ENCODE assay signal across 16 cellular contexts in the genomic region with DNA sequence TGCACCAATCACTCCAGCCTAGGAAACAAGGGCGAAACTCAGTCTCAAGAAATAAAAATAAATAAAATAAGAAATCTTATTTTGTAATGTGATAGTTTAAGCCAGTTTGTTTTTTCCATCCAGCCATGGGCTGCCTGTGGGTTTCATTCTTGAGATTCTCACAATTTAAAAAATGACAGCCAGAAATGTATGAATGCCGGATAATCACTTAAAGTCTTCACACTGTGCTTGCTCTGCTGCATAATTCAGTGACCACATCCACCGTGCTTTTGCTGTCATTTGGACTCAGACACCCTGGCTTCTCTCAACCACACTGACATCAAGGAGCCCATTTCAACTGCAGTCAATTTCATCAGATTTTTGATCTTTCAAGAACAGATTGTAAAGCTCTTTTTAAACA.
"Had no signal": no experiment of that assay in that cellular context is flagged by ENCODE, and none has a peak within 500 bp of the region (broad histone marks: within the 10 kb centered on the region; RNA-seq: fewer than 3 reads in every experiment).

No MANE protein-coding gene starts in this region.

- H3K4me3 Mint-ChIP-seq: activated CD4-positive, alpha-beta T cell treated with anti-CD3 and anti-CD28 coated beads, Interleukin-2, amount 10 ng/mL, durations not matched to agents 7 days and 5 days; activated naive CD4-positive, alpha-beta T cell treated with anti-CD3 and anti-CD28 coated beads, Interleukin-2, amount 10 ng/mL, durations not matched to agents 7 days and 5 days; brain; dendritic cell treated with granulocyte-macrophage colony-stimulating factor and Interleukin-4, amounts not matched to agents 40 ng/mL and 50 ng/mL, for 4 days had no signal

- H3K27ac ChIP-seq: heart left ventricle, thoracic aorta, upper lobe of right lung had no signal

- H3K27me3 Mint-ChIP-seq: activated CD4-positive, alpha-beta T cell treated with anti-CD3 and anti-CD28 coated beads, Interleukin-2, amount 10 ng/mL, durations not matched to agents 7 days and 5 days; activated naive CD4-positive, alpha-beta T cell treated with anti-CD3 and anti-CD28 coated beads, Interleukin-2, amount 10 ng/mL, durations not matched to agents 7 days and 5 days had no signal

- H3K27ac Mint-ChIP-seq: activated CD4-positive, alpha-beta T cell treated with anti-CD3 and anti-CD28 coated beads, Interleukin-2, amount 10 ng/mL, durations not matched to agents 7 days and 5 days; activated naive CD4-positive, alpha-beta T cell treated with anti-CD3 and anti-CD28 coated beads, Interleukin-2, amount 10 ng/mL, durations not matched to agents 7 days and 5 days; activated T-helper 2 cell treated with anti-CD3 and anti-CD28 coated beads, Interferon-gamma antibody, Interleukin-2, Interleukin-4, amounts not matched to agents 10 μg/mL and 5 μg/mL and 100 μg/mL, durations not matched to agents 14 hours and 24 hours and 36 hours; dendritic cell treated with granulocyte-macrophage colony-stimulating factor and Interleukin-4, amounts not matched to agents 40 ng/mL and 50 ng/mL, for 4 days had no signal

- DNase-seq: activated CD4-positive, alpha-beta T cell treated with anti-CD3 and anti-CD28 coated beads, Interleukin-2, amount 10 ng/mL, durations not matched to agents 7 days and 5 days; activated naive CD4-positive, alpha-beta T cell treated with anti-CD3 and anti-CD28 coated beads, Interleukin-2, amount 10 ng/mL, durations not matched to agents 7 days and 5 days; activated T-cell treated with anti-CD3 and anti-CD28 coated beads, Interleukin-2, amount 50 U/mL, for 1 hour; central memory CD4-positive, alpha-beta T cell; effector memory CD4-positive, alpha-beta T cell; foreskin melanocyte; heart left ventricle; immature natural killer cell; stimulated activated CD4-positive, alpha-beta T cell treated with anti-CD3 and anti-CD28 coated beads, Interleukin-12 subunit alpha, Interleukin-12 subunit beta, amount 100 ng/mL, for 4 hours; stimulated activated CD4-positive, alpha-beta T cell treated with anti-CD3 and anti-CD28 coated beads, Interleukin-2, amount 100 ng/mL, for 24 hours; upper lobe of right lung had no signal

- H3K27me3 ChIP-seq: heart left ventricle, upper lobe of right lung had no signal

- H3K4me1 ChIP-seq: heart left ventricle, upper lobe of right lung had no signal

- ATAC-seq: heart left ventricle, sciatic nerve, upper lobe of right lung had no signal

- H3K36me3 ChIP-seq: heart left ventricle, thoracic aorta, upper lobe of right lung had no signal

- H3K4me3 ChIP-seq: heart left ventricle, thoracic aorta, upper lobe of right lung had no signal

- H3K9me3 Mint-ChIP-seq: activated CD4-positive, alpha-beta T cell treated with anti-CD3 and anti-CD28 coated beads, Interleukin-2, amount 10 ng/mL, durations not matched to agents 7 days and 5 days; activated naive CD4-positive, alpha-beta T cell treated with anti-CD3 and anti-CD28 coated beads, Interleukin-2, amount 10 ng/mL, durations not matched to agents 7 days and 5 days; activated T-helper 2 cell treated with anti-CD3 and anti-CD28 coated beads, Interferon-gamma antibody, Interleukin-2, Interleukin-4, amounts not matched to agents 10 μg/mL and 5 μg/mL and 100 μg/mL, durations not matched to agents 14 hours and 24 hours and 36 hours; dendritic cell treated with granulocyte-macrophage colony-stimulating factor and Interleukin-4, amounts not matched to agents 40 ng/mL and 50 ng/mL, for 4 days; immature natural killer cell had no signal

- H3K9me3 ChIP-seq: heart left ventricle, thoracic aorta, upper lobe of right lung had no signal

- H3K36me3 Mint-ChIP-seq: activated naive CD4-positive, alpha-beta T cell treated with anti-CD3 and anti-CD28 coated beads, Interleukin-2, amount 10 ng/mL, durations not matched to agents 7 days and 5 days; brain; immature natural killer cell had no signal

- H3K4me1 Mint-ChIP-seq: activated CD4-positive, alpha-beta T cell treated with anti-CD3 and anti-CD28 coated beads, Interleukin-2, amount 10 ng/mL, durations not matched to agents 7 days and 5 days; activated naive CD4-positive, alpha-beta T cell treated with anti-CD3 and anti-CD28 coated beads, Interleukin-2, amount 10 ng/mL, durations not matched to agents 7 days and 5 days; immature natural killer cell had no signal
